ENCODE assay signal across 19 cellular contexts in genomic region chr16:66420396-66420795, GRCh38. TPM values are rescaled to one million over a fixed set of nuclear protein-coding genes. Genes with fewer than 3 reads are reported as not detected.
"Had no signal": no experiment of that assay in that cellular context is flagged by ENCODE, and none has a peak within 500 bp of the region (broad histone marks: within the 10 kb centered on the region; RNA-seq: fewer than 3 reads in every experiment).

No MANE protein-coding gene starts in this region.

- H3K4me1 ChIP-seq: esophagus squamous epithelium, psoas muscle, stomach, uterus had no signal

- H3K27me3 ChIP-seq: uterus had no signal

- H3K27ac ChIP-seq: coronary artery, esophagus squamous epithelium, foreskin keratinocyte, neutrophil, psoas muscle, skin epidermis, stomach, uterus had no signal

- ATAC-seq: foreskin keratinocyte; mucosa of descending colon; naive thymus-derived CD8-positive, alpha-beta T cell; psoas muscle; sciatic nerve; stimulated activated naive B cell treated with anti-CD40 and anti-IgM and Interleukin-4, amounts not matched to agents 10 μg/mL and 1 μg/mL and 100 μg/mL, for 72 hours had no signal

- DNase-seq: effector CD8-positive, alpha-beta T cell; esophagus squamous epithelium; foreskin keratinocyte; immature natural killer cell; kidney; mucosa of descending colon; naive thymus-derived CD8-positive, alpha-beta T cell; psoas muscle; stimulated activated CD4-positive, alpha-beta T cell treated with anti-CD3 and anti-CD28 coated beads, Interleukin-2, amount 100 ng/mL, for 24 hours; stimulated activated CD4-positive, alpha-beta T cell treated with anti-CD3 and anti-CD28 coated beads, Interleukin-4, amount 100 ng/mL, for 4 hours; stimulated activated naive B cell treated with anti-CD40 and anti-IgM and Interleukin-4, amounts not matched to agents 10 μg/mL and 1 μg/mL and 100 μg/mL, for 72 hours; stomach; substantia nigra; uterus had no signal

- H3K36me3 ChIP-seq: esophagus squamous epithelium, neutrophil, stomach, uterus had no signal

- H3K4me3 ChIP-seq: coronary artery, esophagus squamous epithelium, mucosa of descending colon, psoas muscle, skin epidermis, stomach, uterus had no signal

- H3K9me3 ChIP-seq: esophagus squamous epithelium, mucosa of descending colon, neutrophil, psoas muscle, stomach, uterus had no signal

RNA-seq across cellular contexts. Expression of gene BEAN1, which starts 6.7 kb away (rescaled TPM):
- total RNA-seq: lung microvascular endothelial cell; naive thymus-derived CD8-positive, alpha-beta T cell; psoas muscle had no signal

RNA-seq across cellular contexts. Expression of gene CDH5, which starts 53.9 kb away (rescaled TPM):
- total RNA-seq: naive thymus-derived CD8-positive, alpha-beta T cell had no signal
